In the genomic region with DNA sequence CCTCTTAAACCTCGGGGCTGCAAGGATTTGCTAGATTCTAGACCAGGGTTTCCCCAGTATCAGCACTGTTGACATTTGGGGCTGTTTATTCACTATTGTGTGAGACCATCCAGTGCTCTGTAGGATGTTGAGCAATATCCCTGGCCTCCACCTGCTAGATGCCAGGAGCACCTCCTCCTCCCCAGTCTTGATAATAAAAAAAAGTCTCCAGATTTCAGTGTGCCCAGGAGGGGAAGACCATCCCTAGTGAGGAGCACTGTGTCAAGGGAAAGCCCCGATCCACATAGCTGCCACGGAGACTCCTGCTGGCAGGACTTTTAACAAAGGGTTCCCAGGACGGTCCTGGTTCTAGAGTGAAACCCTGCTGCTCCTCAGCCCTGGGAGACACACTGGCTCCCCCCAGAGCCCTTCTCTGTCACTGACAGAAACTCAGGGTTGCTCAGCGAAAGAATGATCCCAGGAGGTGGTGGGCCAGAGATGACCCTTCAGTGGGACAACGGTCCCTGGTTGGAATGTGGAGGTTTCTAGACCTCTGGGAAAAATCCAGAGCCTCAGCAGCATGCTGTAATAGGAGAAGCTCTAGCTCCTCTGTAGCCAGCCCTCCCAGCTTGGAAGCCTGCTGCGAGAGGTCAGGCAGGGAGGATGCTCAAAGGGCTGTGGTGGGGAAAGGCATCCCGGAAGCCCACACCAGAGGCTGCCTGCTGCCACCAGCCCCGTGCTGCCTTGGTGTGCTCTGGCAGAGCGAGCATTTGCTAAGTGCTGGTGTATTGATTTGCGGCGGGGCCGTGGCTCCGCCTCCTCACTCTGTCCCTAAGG, we compare ENCODE assay signal across 8 cellular contexts. TPM values are rescaled to one million over a fixed set of nuclear protein-coding genes. Genes with fewer than 3 reads are reported as not detected.
DNase-seq lines count a peak whose midpoint lies in the region; ATAC-seq and TF ChIP-seq lines count a peak whose summit lies in the region.

No MANE protein-coding gene starts in this region.

- 30% methylated on average over 14 of the region's 14 CpGs for WGBS in liver

- TF ChIP-seq CTCF in AG04449 (IDR thresholded peaks at IDR 0.05; ENCODE audit: insufficient read depth, low read length, missing control alignments) (peak; percentile 58), astrocyte of the cerebellum (IDR thresholded peaks at IDR 0.05; ENCODE audit: low read depth, low read length, missing control alignments) (peak; percentile 45), liver (IDR thresholded peaks at IDR 0.05; ENCODE audit: low read depth, low read length, missing input control) (no peak)

- H3K27ac ChIP-seq in Karpas-422 (ENCODE audit: low read length) (no peak overlapping the region), liver (ENCODE audit: low read depth in 1 of 2, low read length in 2 of 2) (peak overlapping the region; percentile 40 to 77)

- in situ Hi-C loops in astrocyte of the cerebellum (cut with HindIII; ENCODE audit: low sequenced_read_pairs) = no loop called here

- H3K27me3 ChIP-seq in Karpas-422 (ENCODE audit: low read length) (no peaks in the 10 kb centered on the region), liver (ENCODE audit: control insufficient read depth in 4 of 4, insufficient read depth in 4 of 4, low read length in 3 of 4) (no peaks in the 10 kb centered on the region)

- no peaks in the 10 kb centered on the region for H3K4me1 Mint-ChIP-seq in T-helper 2 cell treated with Interferon-gamma antibody and Interleukin-4, amounts not matched to agents 5 μg/mL and 100 μg/mL, for 36 hours (ENCODE audit: low read depth)

- TF ChIP-seq RAD21 in liver (IDR thresholded peaks at IDR 0.05) = peak in 1 of 2 donors; percentile 32

- peaks cover 6% of the 10 kb centered on the region for H3K27me3 Mint-ChIP-seq in T-helper 2 cell treated with Interferon-gamma antibody and Interleukin-4, amounts not matched to agents 5 μg/mL and 100 μg/mL, for 36 hours (ENCODE audit: low read depth)

- no peaks in the 10 kb centered on the region for H3K9me3 ChIP-seq in Karpas-422 (ENCODE audit: low read length)
- no peaks in the 10 kb centered on the region for H3K9me3 ChIP-seq in liver (ENCODE audit: control insufficient read depth in 4 of 4, low read length in 3 of 4)

- no peak overlapping the region for H3K27ac Mint-ChIP-seq in T-helper 2 cell treated with Interferon-gamma antibody and Interleukin-4, amounts not matched to agents 5 μg/mL and 100 μg/mL, for 36 hours

- H3K9ac ChIP-seq in Karpas-422 (ENCODE audit: low read length) = no peak overlapping the region
- H3K9ac ChIP-seq in liver (ENCODE audit: low read depth in 1 of 2, low read length in 2 of 2) = peak overlapping the region in 1 of 2 donors; percentile 8

- no peaks in the 10 kb centered on the region for H3K79me2 ChIP-seq in Karpas-422 (ENCODE audit: low read length)

- no peaks in the 10 kb centered on the region for H3K9me3 Mint-ChIP-seq in T-helper 2 cell treated with Interferon-gamma antibody and Interleukin-4, amounts not matched to agents 5 μg/mL and 100 μg/mL, for 36 hours

- no peaks in the 10 kb centered on the region for H4K20me1 ChIP-seq in Karpas-422 (ENCODE audit: insufficient read depth, low read depth, low read length)

- H3K4me1 ChIP-seq in Karpas-422 (ENCODE audit: low read length) (no peaks in the 10 kb centered on the region), liver (ENCODE audit: control insufficient read depth in 4 of 4, insufficient read depth in 4 of 4, low read length in 3 of 4) (peaks cover 0 to 31% (median 23%) of the 10 kb centered on the region in 4 donors)

- no peak for DNase-seq in AG04449 (ENCODE audit: low read depth, low spot score)
- DNase-seq in Karpas-422 = peak; percentile 62
- peak; percentile 97 for DNase-seq in astrocyte of the cerebellum (ENCODE audit: low read depth)
- DNase-seq in H4 (ENCODE audit: low spot score) = no peak
- no peak for DNase-seq in T-helper 2 cell treated with Interferon-gamma antibody and Interleukin-4, amounts not matched to agents 5 μg/mL and 100 μg/mL, for 36 hours (ENCODE audit: low spot score)
- no peak for DNase-seq in cerebellum (ENCODE audit: low spot score)

- CTCF ChIA-PET in AG04449 (lab: Yijun Ruan, JAX) = interaction anchor here (0.7 to 30.9 kb wide), 11 partner anchors 10 to 117 kb away, joined by 3 to 573 read pairs (median 4); partner anchors contain the start of gene NACC1

- POLR2A ChIA-PET in AG04449 (lab: Yijun Ruan, JAX) = interaction anchor here (0.5 kb wide), 1 partner anchor 31 kb away, joined by 4 read pairs; no protein-coding TSS in a partner anchor

- no peak overlapping the region for H3K4me3 ChIP-seq in AG04449 (ENCODE audit: low read depth, low read length)
- no peak overlapping the region for H3K4me3 ChIP-seq in Karpas-422 (ENCODE audit: low read length)
- no peak overlapping the region for H3K4me3 ChIP-seq in astrocyte of the cerebellum (ENCODE audit: low read depth, low read length)
- no peak overlapping the region for H3K4me3 ChIP-seq in liver (ENCODE audit: low read depth in 1 of 3, low read length in 3 of 3)

- no peak overlapping the region for H3K4me3 Mint-ChIP-seq in T-helper 2 cell treated with Interferon-gamma antibody and Interleukin-4, amounts not matched to agents 5 μg/mL and 100 μg/mL, for 36 hours

- H3K36me3 ChIP-seq in Karpas-422 (ENCODE audit: insufficient read depth, low read length) = no peaks in the 10 kb centered on the region
- peaks cover 0 to 6% (median 0%) of the 10 kb centered on the region in 4 donors for H3K36me3 ChIP-seq in liver (ENCODE audit: control insufficient read depth in 4 of 4, insufficient read depth in 3 of 4, low read depth in 1 of 4, low read length in 3 of 4)

- ATAC-seq in GM19023 (IDR thresholded peaks at IDR 0.05; ENCODE audit: unreplicated experiment) = no peak

- H3K36me3 Mint-ChIP-seq in T-helper 2 cell treated with Interferon-gamma antibody and Interleukin-4, amounts not matched to agents 5 μg/mL and 100 μg/mL, for 36 hours (ENCODE audit: low read depth) = no peaks in the 10 kb centered on the region

- no peak overlapping the region for H3K4me2 ChIP-seq in Karpas-422 (ENCODE audit: low read depth, low read length, poor library complexity, severe bottlenecking)

- H2AFZ ChIP-seq in Karpas-422 (ENCODE audit: low read length) = no peak overlapping the region

- no peaks in the 10 kb centered on the region for H3K9me2 ChIP-seq in Karpas-422 (replicated peaks; ENCODE audit: insufficient read depth, low read length)

TF ChIP-seq in liver, 16 proteins besides CTCF, POLR2A, EP300 and RAD21:
- TF ChIP-seq MAX (IDR thresholded peaks at IDR 0.05) (no peak), JUND (IDR thresholded peaks at IDR 0.05) (no peak), NR2F2 (IDR thresholded peaks at IDR 0.05) (no peak), YY1 (IDR thresholded peaks at IDR 0.05) (peak; percentile 39), HNF4G (IDR thresholded peaks at IDR 0.05) (no peak), FOXA2 (IDR thresholded peaks at IDR 0.05) (peak; percentile 66), EGR1 (IDR thresholded peaks at IDR 0.05; ENCODE audit: low read depth in 2 of 2) (no peak), SP1 (IDR thresholded peaks at IDR 0.05) (peak; percentile 65), ATF3 (IDR thresholded peaks at IDR 0.05) (no peak), REST (IDR thresholded peaks at IDR 0.05) (peak; percentile 41), HNF4A (conservative IDR thresholded peaks at IDR 0.05) (peak in 1 of 2 donors; percentile 42), RXRA (IDR thresholded peaks at IDR 0.05) (no peak)

RNA-seq across cellular contexts. Expression of gene LYL1, which starts 20.3 kb away (rescaled TPM):
- total RNA-seq in Karpas-422 (2014; rRNA removed; shearing (Covaris generic); ENCODE audit: low replicate concordance) = 99.1 and 285 TPM in 2 replicates
- 10 to 100 TPM in 1 of 2 donors, 1 to 10 TPM in 1; 2.0 to 69.7 TPM for total RNA-seq in liver
- polyA plus RNA-seq in liver = 1 to 10 TPM in 1 of 2 donors, under 1 TPM in 1; 0.35 to 2.6 TPM
- not detected in 2 replicates for total RNA-seq in H4 (2014; rRNA removed; shearing (Covaris generic))
- 3.1 TPM for total RNA-seq in cerebellum

RNA-seq across cellular contexts. Expression of gene TRMT1, which starts 34.1 kb away (rescaled TPM):
- 35.9 and 69.7 TPM in 2 replicates for total RNA-seq in Karpas-422 (2014; rRNA removed; shearing (Covaris generic); ENCODE audit: low replicate concordance)
- total RNA-seq in liver (10 to 100 TPM in 1 of 2 donors, 1 to 10 TPM in 1; 8.3 to 15.6 TPM), cerebellum (14.1 TPM)
- polyA plus RNA-seq in liver = 10 to 100 TPM in 1 of 2 donors, 1 to 10 TPM in 1; 9.8 to 13.7 TPM
- total RNA-seq in H4 (2014; rRNA removed; shearing (Covaris generic)) = 22.5 and 35.1 TPM in 2 replicates

RNA-seq across cellular contexts. Expression of gene NACC1, which starts 35.7 kb away (rescaled TPM):
- total RNA-seq in Karpas-422 (2014; rRNA removed; shearing (Covaris generic); ENCODE audit: low replicate concordance) = 28.0 and 76.4 TPM in 2 replicates
- total RNA-seq in liver (10 to 100 TPM; 16.7 to 18.7 TPM), cerebellum (10.5 TPM)
- polyA plus RNA-seq in liver = 10 to 100 TPM in 1 of 2 donors, under 1 TPM in 1; 0.86 to 24.7 TPM
- 46.2 and 55.0 TPM in 2 replicates for total RNA-seq in H4 (2014; rRNA removed; shearing (Covaris generic))

Comparison
In these comparisons a context has a peak if more than half of its experiments do, and no peak if none do; other contexts are left out.
1. DNase-seq: peak in Karpas-422 (single experiment) and astrocyte of the cerebellum (single experiment); none in AG04449 (single experiment), H4 (single experiment), T-helper 2 cell treated with Interferon-gamma antibody and Interleukin-4, amounts not matched to agents 5 μg/mL and 100 μg/mL, for 36 hours (single experiment) and cerebellum (single experiment).